ENCODE assay signal across 8 cellular contexts in genomic region chr14:100181876-100182551, GRCh38. TPM values are rescaled to one million over a fixed set of nuclear protein-coding genes. Genes with fewer than 3 reads are reported as not detected.
DNase-seq lines count a peak whose midpoint lies in the region; ATAC-seq and TF ChIP-seq lines count a peak whose summit lies in the region.
"Not testable (repeated sequence)": the region's sequence is repeated elsewhere in the genome, so short reads cannot be mapped to it uniquely, and the experiment has no call there.
"Had no signal": no experiment of that assay in that cellular context is flagged by ENCODE, and none has a peak within 500 bp of the region (broad histone marks: within the 10 kb centered on the region; RNA-seq: fewer than 3 reads in every experiment).

No MANE protein-coding gene starts in this region.

- not testable (repeated sequence) for H4K91ac ChIP-seq in IMR-90 (ENCODE audit: insufficient read depth, low read depth, low read length)

- H3K9me3 Mint-ChIP-seq in neural crest cell, result not testable (repeated sequence)

- H3K36me3 Mint-ChIP-seq in neural crest cell (ENCODE audit: low read depth), result not testable (repeated sequence)

- H3K4me3 ChIP-seq in IMR-90 (ENCODE audit: insufficient read depth, low read depth, low read length); choroid plexus epithelial cell (ENCODE audit: low read depth, low read length); upper lobe of left lung: not testable (repeated sequence)

- peak overlapping the region; percentile 94 for H3K27ac Mint-ChIP-seq in neural crest cell (ENCODE audit: unreplicated experiment)

- ATAC-seq in IMR-90 (ENCODE audit: low read depth) (peak; percentile 48; the same call in 1 of the 2 replicates), upper lobe of left lung (ENCODE audit: low FRiP score in 2 of 2) (peak; percentile 31 to 77)

- H3K27ac ChIP-seq in IMR-90 (ENCODE audit: insufficient read depth, low read length); upper lobe of left lung: not testable (repeated sequence)

- not testable (repeated sequence) for H2BK15ac ChIP-seq in IMR-90 (ENCODE audit: low read depth, low read length)

- not testable (repeated sequence) for TF ChIP-seq POLR2A in IMR-90 (IDR thresholded peaks at IDR 0.05; ENCODE audit: low read depth, low read length); upper lobe of left lung (IDR thresholded peaks at IDR 0.05)

- not testable (repeated sequence) for H2AK9ac ChIP-seq in IMR-90 (replicated peaks; ENCODE audit: low read depth, low read length, poor library complexity)

- H3K4me1 ChIP-seq in IMR-90 (ENCODE audit: control insufficient read depth, insufficient read depth, low read length); upper lobe of left lung: not testable (repeated sequence)

- H3K4me3 Mint-ChIP-seq in neural crest cell, result not testable (repeated sequence)

- H4K20me1 ChIP-seq in IMR-90 (ENCODE audit: insufficient read depth, low read length), result not testable (repeated sequence)

- H3K23ac ChIP-seq in IMR-90 (ENCODE audit: low read depth, low read length), result not testable (repeated sequence)

- not testable (repeated sequence) for H4K8ac ChIP-seq in IMR-90 (ENCODE audit: low read depth in 2 of 2, low read length in 2 of 2)

- not testable (repeated sequence) for H3K9me3 ChIP-seq in IMR-90 (ENCODE audit: control insufficient read depth, insufficient read depth, low read length); upper lobe of left lung

- H2BK120ac ChIP-seq in IMR-90 (ENCODE audit: low read depth, low read length), result not testable (repeated sequence)

- not testable (repeated sequence) for H3K27me3 Mint-ChIP-seq in neural crest cell (ENCODE audit: low read depth)

- not testable (repeated sequence) for H3K18ac ChIP-seq in IMR-90 (ENCODE audit: low read depth, low read length)

- H3K9me1 ChIP-seq in IMR-90 (ENCODE audit: insufficient read depth, low read length), result not testable (repeated sequence)

- in situ Hi-C loops in IMR-90 (cut with MboI; ENCODE audit: low sequenced_read_pairs), result not testable (repeated sequence)

- POLR2A ChIA-PET in IMR-90 (lab: Charles Lee; ENCODE audit: unreplicated experiment), result not testable (repeated sequence)

- TF ChIP-seq CTCF in IMR-90 (conservative IDR thresholded peaks at IDR 0.05; ENCODE audit: low read depth, low read length); choroid plexus epithelial cell (conservative IDR thresholded peaks at IDR 0.05; ENCODE audit: low read depth, low read length); neural crest cell (conservative IDR thresholded peaks at IDR 0.05); upper lobe of left lung (IDR thresholded peaks at IDR 0.05): not testable (repeated sequence)

- not testable (repeated sequence) for H3K27me3 ChIP-seq in IMR-90 (ENCODE audit: control insufficient read depth, insufficient read depth, low read length); upper lobe of left lung

- H3K4me1 Mint-ChIP-seq in neural crest cell, result not testable (repeated sequence)

- not testable (repeated sequence) for H3K4ac ChIP-seq in IMR-90 (ENCODE audit: low read depth, low read length)

- no CpG with 5 or more reads among the region's 4 CpGs for WGBS in IMR-90 (ENCODE audit: extremely low coverage in 2 of 2, insufficient read length in 1 of 2), 2 experiments
- 81 to 85% methylated on average over 3 to 4 of the region's 4 CpGs for WGBS in upper lobe of left lung, 2 donors

- not testable (repeated sequence) for H3K56ac ChIP-seq in IMR-90 (ENCODE audit: extremely low read depth, insufficient read depth, low read length)

- intact Hi-C loops in IMR-90 (cut with micrococcal nuclease), result not testable (repeated sequence)

- H3K9ac ChIP-seq in IMR-90 (ENCODE audit: low read depth, low read length), result not testable (repeated sequence)

- CTCF ChIA-PET in IMR-90 (lab: Yijun Ruan, JAX), result not testable (repeated sequence)

- H3K14ac ChIP-seq in IMR-90 (replicated peaks; ENCODE audit: low read depth, low read length), result not testable (repeated sequence)

- H3K36me3 ChIP-seq in IMR-90 (ENCODE audit: control insufficient read depth, insufficient read depth, low read length); upper lobe of left lung: not testable (repeated sequence)

- TF ChIP-seq EP300 in upper lobe of left lung (IDR thresholded peaks at IDR 0.05), result not testable (repeated sequence)

- not testable (repeated sequence) for H2BK20ac ChIP-seq in IMR-90 (ENCODE audit: low read depth, low read length)

- not testable (repeated sequence) for H3K79me1 ChIP-seq in IMR-90 (ENCODE audit: low read depth in 1 of 2, low read length in 2 of 2)

- H2AK5ac ChIP-seq in IMR-90 (ENCODE audit: low read depth, low read length), result not testable (repeated sequence)

- dilution Hi-C loops in IMR-90 (cut with HindIII; ENCODE audit: low sequenced_read_pairs, unreplicated experiment), result not testable (repeated sequence)

- H2BK5ac ChIP-seq in IMR-90 (ENCODE audit: low read depth, low read length, poor library complexity, severe bottlenecking), result not testable (repeated sequence)

- H2AFZ ChIP-seq in IMR-90 (replicated peaks; ENCODE audit: low read length, poor library complexity), result not testable (repeated sequence)

- not testable (repeated sequence) for H4K5ac ChIP-seq in IMR-90 (ENCODE audit: low read depth, low read length)

- TF ChIP-seq RAD21 in IMR-90 (IDR thresholded peaks at IDR 0.05; ENCODE audit: low read length), result not testable (repeated sequence)

- H3K4me2 ChIP-seq in IMR-90 (ENCODE audit: low read depth, low read length), result not testable (repeated sequence)

- DNase-seq in EH (ENCODE audit: low read depth) (peak; percentile 57), IMR-90 (peak; percentile 34), amniotic epithelial cell (ENCODE audit: low read depth) (peak; percentile 32), choroid plexus epithelial cell (ENCODE audit: low read depth) (peak; percentile 11), kidney glomerular epithelial cell (lab: John Stamatoyannopoulos, UW) (peak; percentile 60)
- DNase-seq in neural crest cell (ENCODE audit: low read depth, low spot score); upper lobe of left lung: not testable (repeated sequence)

- not testable (repeated sequence) for BruUV-seq in IMR-90 (replicated peaks; lab: Mats Ljungman, UMichigan)

RNA-seq across cellular contexts. Expression of gene DEGS2, which starts 22.6 kb away (rescaled TPM):
- total RNA-seq in IMR-90 (2012; rRNA removed), result not detected in 2 replicates
- not detected in 2 replicates for polyA plus RNA-seq in IMR-90 (2012; rRNA removed)
- 0.01 TPM in 1 of 2 replicates, not detected in the other for polyA plus RNA-seq in IMR-90 (2012; cell fraction: cytosol; rRNA removed)
- 0.02 and 0.14 TPM in 2 replicates for polyA plus RNA-seq in IMR-90 (2012; cell fraction: nucleus; rRNA removed; ENCODE audit: low replicate concordance)
- total RNA-seq in neural crest cell, result 0.11 TPM in 1 of 2 replicates, not detected in the other
- total RNA-seq in upper lobe of left lung, result 10 to 100 TPM in 1 of 6 donors, 1 to 10 TPM in 5; 2.0 to 19.9 (median 5.4) TPM
- total RNA-seq: SK-MEL-5 had no signal

RNA-seq across cellular contexts. Expression of gene YY1, which starts 56.9 kb away (rescaled TPM):
- total RNA-seq in IMR-90 (2012; rRNA removed), result 26.7 and 29.9 TPM in 2 replicates
- polyA plus RNA-seq in IMR-90 (2012; rRNA removed), result 21.1 and 21.7 TPM in 2 replicates
- polyA plus RNA-seq in IMR-90 (2012; cell fraction: cytosol; rRNA removed), result 14.4 and 15.6 TPM in 2 replicates
- polyA plus RNA-seq in IMR-90 (2012; cell fraction: nucleus; rRNA removed; ENCODE audit: low replicate concordance), result 20.1 and 46.1 TPM in 2 replicates
- 72.0 and 79.9 TPM in 2 replicates for total RNA-seq in neural crest cell
- 10 to 100 TPM; 35.6 to 70.4 (median 52.4) TPM for total RNA-seq in upper lobe of left lung
